14 cellular contexts compared by ENCODE assay signal in the genomic region with DNA sequence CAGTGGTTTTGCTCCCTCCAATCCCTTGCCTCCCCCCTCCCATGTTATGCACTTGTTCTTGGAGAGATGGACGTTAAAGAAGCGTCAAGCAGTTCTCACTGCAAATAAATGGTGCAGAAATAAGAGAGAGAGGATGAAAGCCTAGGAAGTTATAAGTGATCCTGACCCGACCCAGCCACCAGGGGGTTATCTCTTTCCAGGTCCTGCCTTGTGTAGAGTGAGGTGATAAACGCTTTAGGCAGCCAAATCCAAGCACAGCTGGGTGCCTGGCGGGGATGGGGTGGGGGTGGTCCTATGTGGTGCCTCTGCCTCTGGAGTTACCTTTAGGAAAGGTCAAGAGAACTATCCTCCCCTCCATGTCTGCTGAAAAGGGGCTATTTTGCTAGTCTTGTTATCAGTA. TPM values are rescaled to one million over a fixed set of nuclear protein-coding genes. Genes with fewer than 3 reads are reported as not detected.
DNase-seq lines count a peak whose midpoint lies in the region; ATAC-seq and TF ChIP-seq lines count a peak whose summit lies in the region.
"Had no signal": no experiment of that assay in that cellular context is flagged by ENCODE, and none has a peak within 500 bp of the region (broad histone marks: within the 10 kb centered on the region; RNA-seq: fewer than 3 reads in every experiment).

No MANE protein-coding gene starts in this region.

- H3K36me3 ChIP-seq in WERI-Rb-1 = no peaks in the 10 kb centered on the region
- H3K36me3 ChIP-seq: sigmoid colon, tibial nerve had no signal

- no peaks in the 10 kb centered on the region for H3K36me3 Mint-ChIP-seq in stimulated activated effector memory CD8-positive, alpha-beta T cell treated with anti-CD3 and anti-CD28 coated beads, Interleukin-12 subunit alpha, Interleukin-12 subunit beta, amount 100 ng/mL, for 72 hours

- H3K9me3 Mint-ChIP-seq in stimulated activated effector memory CD8-positive, alpha-beta T cell treated with anti-CD3 and anti-CD28 coated beads, Interleukin-12 subunit alpha, Interleukin-12 subunit beta, amount 100 ng/mL, for 72 hours = no peaks in the 10 kb centered on the region

- ATAC-seq in stimulated activated effector memory CD8-positive, alpha-beta T cell treated with anti-CD3 and anti-CD28 coated beads, Interleukin-12 subunit alpha, Interleukin-12 subunit beta, amount 100 ng/mL, for 72 hours = no peak
- ATAC-seq in GM21447 (IDR thresholded peaks at IDR 0.05; ENCODE audit: unreplicated experiment) (no peak), HG02588 (IDR thresholded peaks at IDR 0.05; ENCODE audit: unreplicated experiment) (no peak)

- H3K4me3 Mint-ChIP-seq in stimulated activated effector memory CD8-positive, alpha-beta T cell treated with anti-CD3 and anti-CD28 coated beads, Interleukin-12 subunit alpha, Interleukin-12 subunit beta, amount 100 ng/mL, for 72 hours = no peak overlapping the region

- H3K4me3 ChIP-seq in WERI-Rb-1 (ENCODE audit: low read depth, low read length) = no peak overlapping the region
- H3K4me3 ChIP-seq: sigmoid colon, tibial nerve had no signal

- H3K4me1 Mint-ChIP-seq in stimulated activated effector memory CD8-positive, alpha-beta T cell treated with anti-CD3 and anti-CD28 coated beads, Interleukin-12 subunit alpha, Interleukin-12 subunit beta, amount 100 ng/mL, for 72 hours = peaks cover 7% of the 10 kb centered on the region

- peak; percentile 62 for DNase-seq in NCI-H748 (lab: John Stamatoyannopoulos, UW; ENCODE audit: unreplicated experiment)
- DNase-seq in NCI-H748 treated with DMSO at 0.1 percent for 48 hours (lab: John Stamatoyannopoulos, UW) = no peak
- peak; percentile 18 for DNase-seq in HT-29 (ENCODE audit: low spot score)
- DNase-seq in WERI-Rb-1 = peak; percentile 43
- DNase-seq in retina = peak; percentile 23
- no peak for DNase-seq in stimulated activated effector memory CD8-positive, alpha-beta T cell treated with anti-CD3 and anti-CD28 coated beads, Interleukin-12 subunit alpha, Interleukin-12 subunit beta, amount 100 ng/mL, for 72 hours (ENCODE audit: low spot score in 2 of 2)
- DNase-seq: activated T-cell treated with anti-CD3 and anti-CD28 coated beads, Interleukin-2, amount 50 U/mL, for 1 hour; C1 segment of cervical spinal cord; sigmoid colon had no signal

- peak; percentile 60 for TF ChIP-seq CTCF in WERI-Rb-1 (IDR thresholded peaks at IDR 0.05; ENCODE audit: low read depth, low read length)

- no peak overlapping the region for H3K27ac Mint-ChIP-seq in stimulated activated effector memory CD8-positive, alpha-beta T cell treated with anti-CD3 and anti-CD28 coated beads, Interleukin-12 subunit alpha, Interleukin-12 subunit beta, amount 100 ng/mL, for 72 hours

- H3K9me3 ChIP-seq in WERI-Rb-1 (ENCODE audit: severe bottlenecking) = no peaks in the 10 kb centered on the region
- H3K9me3 ChIP-seq: sigmoid colon, tibial nerve had no signal

- H3K27me3 ChIP-seq in WERI-Rb-1 (ENCODE audit: insufficient read depth, low read depth, severe bottlenecking) = peaks cover 75% of the 10 kb centered on the region

- H3K27ac ChIP-seq in WERI-Rb-1 = no peak overlapping the region
- H3K27ac ChIP-seq: RWPE1, sigmoid colon, tibial nerve had no signal

RNA-seq across cellular contexts. Expression of gene TFAP2A, which starts 9.1 kb away (rescaled TPM):
- total RNA-seq in HT-29 (2014; rRNA removed; shearing (Covaris generic)) = 2.2 and 3.8 TPM in 2 replicates
- total RNA-seq: endothelial cell of umbilical vein had no signal

Comparison
In these comparisons a context has a peak if more than half of its experiments do, and no peak if none do; other contexts are left out.
1. DNase-seq: peak in NCI-H748 (single experiment), HT-29 (single experiment), WERI-Rb-1 (single experiment) and retina (single experiment); none in NCI-H748 treated with DMSO at 0.1 percent for 48 hours (single experiment) and stimulated activated effector memory CD8-positive, alpha-beta T cell treated with anti-CD3 and anti-CD28 coated beads, Interleukin-12 subunit alpha, Interleukin-12 subunit beta, amount 100 ng/mL, for 72 hours (0 of 2).